Comparison of ENCODE assay signal across 21 cellular contexts in the genomic region with DNA sequence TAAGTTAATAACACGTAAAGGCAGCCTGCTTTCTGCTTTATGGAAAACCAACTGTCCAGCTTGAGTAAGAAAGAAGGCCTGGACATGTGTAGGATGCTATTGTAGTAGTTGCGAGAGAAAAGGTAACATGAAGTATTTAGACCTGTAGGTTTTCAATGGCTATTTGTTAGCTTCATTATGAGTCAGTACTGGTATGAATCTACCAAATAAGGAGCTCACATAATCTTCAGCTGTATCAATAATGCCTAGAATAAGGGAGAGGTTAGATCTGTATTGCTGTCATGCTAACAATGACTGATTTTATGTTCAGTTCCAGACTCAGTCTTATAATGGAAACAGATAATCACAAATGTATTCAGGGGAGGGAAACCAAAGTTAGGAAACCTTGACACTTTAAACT.
DNase-seq lines count a peak whose midpoint lies in the region; ATAC-seq, FAIRE-seq and TF ChIP-seq lines count a peak whose summit lies in the region.
"Had no signal": no experiment of that assay in that cellular context is flagged by ENCODE, and none has a peak within 500 bp of the region (broad histone marks: within the 10 kb centered on the region; RNA-seq: fewer than 3 reads in every experiment).

No MANE protein-coding gene starts in this region.

- TF ChIP-seq CTCF in GM20000 (IDR thresholded peaks at IDR 0.05; ENCODE audit: extremely low read depth, missing control alignments), result no peak

- DNase-seq in GM19239 (ENCODE audit: insufficient read length, low spot score), result no peak
- DNase-seq in GM20000 (ENCODE audit: low spot score), result no peak
- DNase-seq in T1000 (lab: John Stamatoyannopoulos, UW), result no peak
- no peak for DNase-seq in NCI-H2171 treated with DMSO at 0.1 percent for 48 hours (lab: John Stamatoyannopoulos, UW)
- DNase-seq: 8988T; activated CD4-positive, alpha-beta T cell treated with anti-CD3 and anti-CD28 coated beads for 1 hour; activated naive CD8-positive, alpha-beta T cell treated with anti-CD3 and anti-CD28 coated beads, Interleukin-2, amount 50 U/mL, for 24 hours; erythroblast; gastrocnemius medialis; GF-D8; left colon; NCI-H1092; NCI-H774; stimulated activated naive CD8-positive, alpha-beta T cell treated with anti-CD3 and anti-CD28 coated beads, Interleukin-15, Interleukin-2, amounts not matched to agents 100 U/mL and 50 U/mL, for 24 hours; T-helper 9 cell had no signal

- FAIRE-seq in GM19239 (lab: Jason Lieb, UNC), result peak; percentile 64
- FAIRE-seq: GM12891 had no signal

- ATAC-seq in GM18502 (IDR thresholded peaks at IDR 0.05; ENCODE audit: poor library complexity, unreplicated experiment), result peak; percentile 63
- peak; percentile 78 for ATAC-seq in HG02588 (IDR thresholded peaks at IDR 0.05; ENCODE audit: unreplicated experiment)
- ATAC-seq in HG03135 (IDR thresholded peaks at IDR 0.05; ENCODE audit: unreplicated experiment), result peak; percentile 85
- no peak for ATAC-seq in HG03095 (IDR thresholded peaks at IDR 0.05; ENCODE audit: unreplicated experiment)
- ATAC-seq: activated naive CD8-positive, alpha-beta T cell treated with anti-CD3 and anti-CD28 coated beads, Interleukin-2, amount 50 U/mL, for 24 hours; activated T-helper 17 cell treated with anti-CD3 and anti-CD28 coated beads, Interleukin-2, amount 50 U/mL, for 72 hours; gastrocnemius medialis; left colon; stimulated activated naive CD8-positive, alpha-beta T cell treated with anti-CD3 and anti-CD28 coated beads, Interleukin-15, Interleukin-2, amounts not matched to agents 100 U/mL and 50 U/mL, for 24 hours had no signal
